In genomic region chr4:164935363-164935762, GRCh38 we compare ENCODE assay signal across 9 cellular contexts. TPM values are rescaled to one million over a fixed set of nuclear protein-coding genes. Genes with fewer than 3 reads are reported as not detected.
A peak's percentile ranks its signal among the peaks of the same experiment; 100 is the strongest.
DNase-seq lines count a peak whose midpoint lies in the region; ATAC-seq and TF ChIP-seq lines count a peak whose summit lies in the region.
"Had no signal": no experiment of that assay in that cellular context is flagged by ENCODE, and none has a peak within 500 bp of the region (broad histone marks: within the 10 kb centered on the region; RNA-seq: fewer than 3 reads in every experiment).

No MANE protein-coding gene starts in this region.

- H3K27ac ChIP-seq in right cardiac atrium (ENCODE audit: low read length): no peak overlapping the region

- 51% methylated on average over 1 of the region's 1 CpG for WGBS in right cardiac atrium

- no peak for TF ChIP-seq POLR2A in NB4 (IDR thresholded peaks at IDR 0.05; ENCODE audit: extremely low read depth, insufficient read length)

- no peaks in the 10 kb centered on the region for H3K4me1 Mint-ChIP-seq in progenitor cell of endocrine pancreas (ENCODE audit: low read depth)

- no peaks in the 10 kb centered on the region for H3K36me3 ChIP-seq in mucosa of descending colon (ENCODE audit: low read depth)

- H3K27me3 ChIP-seq in right cardiac atrium (ENCODE audit: control insufficient read depth, insufficient read depth): no peaks in the 10 kb centered on the region

- no peaks in the 10 kb centered on the region for H3K9me3 ChIP-seq in right cardiac atrium (ENCODE audit: control insufficient read depth, low read length)
- H3K9me3 ChIP-seq in mucosa of descending colon: no peaks in the 10 kb centered on the region

- DNase-seq in NCI-H2081 (lab: John Stamatoyannopoulos, UW): peak; percentile 12 to 32
- no peak for DNase-seq in NCI-H2081 treated with DMSO at 0.1 percent for 48 hours (lab: John Stamatoyannopoulos, UW)
- DNase-seq in NB4 (ENCODE audit: low read depth): peak; percentile 22
- DNase-seq in progenitor cell of endocrine pancreas (ENCODE audit: low spot score, unreplicated experiment): no peak
- DNase-seq in right cardiac atrium: no peak
- no peak for DNase-seq in stimulated activated naive CD4-positive, alpha-beta T cell treated with Interleukin-2 at 50 U/mL for 16 hours (lab: John Stamatoyannopoulos, UW)
- DNase-seq in mucosa of descending colon: no peak

- H3K4me3 Mint-ChIP-seq in progenitor cell of endocrine pancreas (ENCODE audit: low read depth): no peak overlapping the region

- H3K27ac Mint-ChIP-seq in progenitor cell of endocrine pancreas: no peak overlapping the region

- H3K4me3 ChIP-seq in NB4 (ENCODE audit: low read depth, low read length) (no peak overlapping the region), right cardiac atrium (ENCODE audit: low read length) (no peak overlapping the region), mucosa of descending colon (no peak overlapping the region)

- no peaks in the 10 kb centered on the region for H3K9me3 Mint-ChIP-seq in progenitor cell of endocrine pancreas (ENCODE audit: low read depth)

- intact Hi-C loops in right cardiac atrium (cut with DNase I) (no loop called here), mucosa of descending colon (cut with DNase I, micrococcal nuclease) (no loop called here)

- peaks cover 3% of the 10 kb centered on the region for H3K27me3 Mint-ChIP-seq in progenitor cell of endocrine pancreas

- H3K36me3 Mint-ChIP-seq in progenitor cell of endocrine pancreas (ENCODE audit: insufficient read depth): no peaks in the 10 kb centered on the region

- no peaks in the 10 kb centered on the region for H3K4me1 ChIP-seq in right cardiac atrium (ENCODE audit: control insufficient read depth, insufficient read depth, low read length)
- H3K4me1 ChIP-seq in mucosa of descending colon (ENCODE audit: low read depth): no peaks in the 10 kb centered on the region

- TF ChIP-seq CTCF in NB4 (IDR thresholded peaks at IDR 0.05; ENCODE audit: low read depth, low read length) (peak; percentile 45), progenitor cell of endocrine pancreas (IDR thresholded peaks at IDR 0.05; ENCODE audit: unreplicated experiment) (peak; percentile 51), mucosa of descending colon (IDR thresholded peaks at IDR 0.05) (no peak)

- ATAC-seq in HG02759 (IDR thresholded peaks at IDR 0.05; ENCODE audit: unreplicated experiment) (peak; percentile 55), right cardiac atrium (no peak), mucosa of descending colon (no peak)

RNA-seq across cellular contexts. Expression of gene TRIM61, which starts 42.1 kb away (rescaled TPM):
- 2.3 and 3.5 TPM in 2 replicates for total RNA-seq in progenitor cell of endocrine pancreas
- 1 to 10 TPM; 3.0 to 4.2 (median 3.3) TPM for total RNA-seq in right cardiac atrium
- polyA plus RNA-seq in right cardiac atrium: 2.3 TPM
- under 1 TPM in 1 of 3 donors, not detected in 2; 0.73 TPM for total RNA-seq in mucosa of descending colon

RNA-seq across cellular contexts. Expression of gene APELA, which starts 58.4 kb away (rescaled TPM):
- total RNA-seq in progenitor cell of endocrine pancreas (4.8 and 6.4 TPM in 2 replicates), right cardiac atrium (not detected), mucosa of descending colon (not detected)
- not detected for polyA plus RNA-seq in right cardiac atrium
- polyA plus RNA-seq: AG04450 had no signal

Comparison
In these comparisons a context has a peak if more than half of its experiments do, and no peak if none do; other contexts are left out.
1. DNase-seq: peak in NCI-H2081 (2 of 2) and NB4 (single experiment); none in NCI-H2081 treated with DMSO at 0.1 percent for 48 hours (single experiment), progenitor cell of endocrine pancreas (single experiment), right cardiac atrium (0 of 3), stimulated activated naive CD4-positive, alpha-beta T cell treated with Interleukin-2 at 50 U/mL for 16 hours (single experiment) and mucosa of descending colon (0 of 3).